ENCODE assay signal across 8 cellular contexts in genomic region chr20:41172296-41173140, GRCh38. TPM values are rescaled to one million over a fixed set of nuclear protein-coding genes. Genes with fewer than 3 reads are reported as not detected.
A peak's percentile ranks its signal among the peaks of the same experiment; 100 is the strongest.
DNase-seq lines count a peak whose midpoint lies in the region; ATAC-seq, FAIRE-seq and TF ChIP-seq lines count a peak whose summit lies in the region.

No MANE protein-coding gene starts in this region.

- no peaks in the 10 kb centered on the region for H3K79me2 ChIP-seq in K562 (ENCODE audit: control insufficient read depth, insufficient read depth, low read length)
- no peaks in the 10 kb centered on the region for H3K79me2 ChIP-seq in HepG2 (ENCODE audit: insufficient read depth, low read length)

- no peak overlapping the region for H2AFZ ChIP-seq in K562 (ENCODE audit: low read depth, low read length)
- no peak overlapping the region for H2AFZ ChIP-seq in HepG2 (ENCODE audit: low read length)

- CTCF ChIA-PET in K562 (lab: Yijun Ruan, JAX; ENCODE audit: low intra/inter-chr PET ratio), result interaction anchor here (0.6 to 3.0 kb wide), 5 partner anchors 55 to 167 kb away, joined by 3 to 50 read pairs (median 3); partner anchors contain the start of gene LPIN3
- CTCF ChIA-PET in HepG2 (lab: Yijun Ruan, JAX; ENCODE audit: low intra/inter-chr PET ratio, low total read pairs), result interaction anchor here (1.4 to 3.4 kb wide), 3 partner anchors 37 to 167 kb away, joined by 13 to 76 read pairs (median 13); partner anchors contain the start of gene LPIN3

- H3K9me3 ChIP-seq in Peyer's patch (no peaks in the 10 kb centered on the region), K562 (replicated peaks; ENCODE audit: control insufficient read depth, insufficient read depth, low read depth, low read length) (no peaks in the 10 kb centered on the region), HepG2 (ENCODE audit: low read length) (no peaks in the 10 kb centered on the region)

- in situ Hi-C loops in K562 (cut with MboI) (no loop called here), HepG2 (cut with HindIII; ENCODE audit: extremely low pct_ligation_motif_present, low pct_unique_long_range_greater_than_20kb) (loop anchor here (5.0 kb wide), 1 partner anchor 170 kb away; the partner anchor contains the start of gene LPIN3)

- TF ChIP-seq POLR2A in Peyer's patch (IDR thresholded peaks at IDR 0.05), result no peak
- TF ChIP-seq POLR2A in K562 (conservative IDR thresholded peaks at IDR 0.05), result no peak
- TF ChIP-seq POLR2A in HepG2 (IDR thresholded peaks at IDR 0.05; ENCODE audit: insufficient read depth in 1 of 2, low read depth in 2 of 2, low read length in 2 of 2), result no peak; a peak in 1 of 4 replicates

- BruUV-seq in K562 (replicated peaks; lab: Mats Ljungman, UMichigan) (no TSS peak), HepG2 (replicated peaks; lab: Mats Ljungman, UMichigan) (no TSS peak)

- no peak for FAIRE-seq in K562 (lab: Jason Lieb, UNC)
- no peak for FAIRE-seq in HepG2 (lab: Jason Lieb, UNC)

- TF ChIP-seq EP300 in K562 (IDR thresholded peaks at IDR 0.05; ENCODE audit: low read length) (no peak), HepG2 (IDR thresholded peaks at IDR 0.05; ENCODE audit: low read depth in 2 of 2, low read length in 2 of 2) (no peak), HepG2 (CRISPR knock-in tag; IDR thresholded peaks at IDR 0.05; ENCODE audit: borderline replicate concordance) (no peak)

- peaks cover 0 to 78% (median 0%) of the 10 kb centered on the region in 3 donors for H3K36me3 ChIP-seq in Peyer's patch
- peaks cover 83% of the 10 kb centered on the region; the same call in 2 of the 3 replicates for H3K36me3 ChIP-seq in K562 (ENCODE audit: control insufficient read depth, insufficient read depth, low read length)
- peaks cover 56 to 86% of the 10 kb centered on the region in 2 experiments for H3K36me3 ChIP-seq in HepG2 (replicated peaks in 1 of 2; ENCODE audit: control insufficient read depth in 1 of 2, insufficient read depth in 2 of 2, low read length in 2 of 2)

- POLR2A ChIA-PET in K562 (lab: Yijun Ruan, JAX), result interaction anchor here (0.6 to 0.8 kb wide), 5 partner anchors 59 to 281 kb away, joined by 3 to 4 read pairs (median 3); no protein-coding TSS in a partner anchor
- POLR2A ChIA-PET in HepG2 (lab: Yijun Ruan, JAX), result interaction anchor here (1.6 kb wide), 1 partner anchor 168 kb away, joined by 12 read pairs; the partner anchor contains the start of gene LPIN3

- H3K9me1 ChIP-seq in K562 (ENCODE audit: control insufficient read depth, insufficient read depth, low read length), result no peaks in the 10 kb centered on the region

- TF ChIP-seq CTCF in Peyer's patch (IDR thresholded peaks at IDR 0.05) (no peak), K562 (IDR thresholded peaks at IDR 0.05 in 2 of 3, conservative IDR thresholded peaks at IDR 0.05 in 1 of 3; ENCODE audit: insufficient read depth in 2 of 3, low read depth in 1 of 3, low read length in 3 of 3) (no peak), HepG2 (CRISPR knock-in tag; IDR thresholded peaks at IDR 0.05) (0 out of 2 replicates have a peak, but pooled peaks have one; percentile 3)

- intact Hi-C loops in K562 (cut with micrococcal nuclease) (loop anchor here (1.0 kb wide), 2 partner anchors 60 to 168 kb away; partner anchors contain the start of gene LPIN3), HepG2 (cut with micrococcal nuclease; ENCODE audit: unreplicated experiment) (loop anchor here (1.0 to 2.0 kb wide), 4 partner anchors 36 to 239 kb away; partner anchors contain the start of genes LPIN3 and PLCG1)

- H3K4me2 ChIP-seq in K562 (ENCODE audit: insufficient read depth, low read length) (no peak overlapping the region), HepG2 (ENCODE audit: low read depth, low read length) (no peak overlapping the region)

- ATAC-seq in K562 (peak; percentile 50), HepG2 (peak; percentile 24), GM18873 (IDR thresholded peaks at IDR 0.05; ENCODE audit: low FRiP score, unreplicated experiment) (no peak), GM18868 (IDR thresholded peaks at IDR 0.05; ENCODE audit: unreplicated experiment) (no peak)

- DNase-seq in Peyer's patch, result peak in 2 of 3 donors; percentile 46 to 53
- DNase-seq in K562 (ENCODE audit: extremely low read depth in 1 of 4, low spot score in 3 of 4), result no peak
- DNase-seq in HepG2 (ENCODE audit: low spot score), result no peak
- peak in 1 of 49 donors; percentile 33 for DNase-seq in substantia nigra (lab: John Stamatoyannopoulos, UW)
- DNase-seq in inferior parietal cortex (ENCODE audit: extremely low spot score), result no peak
- no peak for DNase-seq in midbrain (lab: John Stamatoyannopoulos, UW)

- H4K20me1 ChIP-seq in K562 (replicated peaks; ENCODE audit: control insufficient read depth, insufficient read depth, low read length), result peaks cover 12% of the 10 kb centered on the region; the same call in 1 of the 2 replicates
- H4K20me1 ChIP-seq in HepG2 (ENCODE audit: insufficient read depth, low read length), result peaks cover 10% of the 10 kb centered on the region; the same call in 1 of the 2 replicates

- TF ChIP-seq RAD21 in K562 (CRISPR knock-in tag; conservative IDR thresholded peaks at IDR 0.05 in 1 of 2, IDR thresholded peaks at IDR 0.05 in 1 of 2) (no peak), HepG2 (CRISPR knock-in tag; IDR thresholded peaks at IDR 0.05) (no peak)

- H3K9ac ChIP-seq in K562 (ENCODE audit: insufficient read depth in 1 of 2, low read depth in 2 of 2, low read length in 2 of 2) (no peak overlapping the region), HepG2 (ENCODE audit: insufficient read depth, low read depth, low read length) (no peak overlapping the region)

- H3K4me3 ChIP-seq in Peyer's patch (no peak overlapping the region), K562 (no peak overlapping the region), HepG2 (replicated peaks in 1 of 3; ENCODE audit: insufficient read depth in 1 of 3, low read depth in 2 of 3, low read length in 3 of 3) (no peak overlapping the region)

- no peaks in the 10 kb centered on the region for H3K27me3 ChIP-seq in Peyer's patch
- H3K27me3 ChIP-seq in K562 (ENCODE audit: control insufficient read depth in 2 of 2, insufficient read depth in 2 of 2, low read length in 2 of 2), result no peaks in the 10 kb centered on the region
- no peaks in the 10 kb centered on the region for H3K27me3 ChIP-seq in HepG2 (ENCODE audit: control insufficient read depth in 1 of 2, insufficient read depth in 2 of 2, low read length in 2 of 2)

- 86% methylated on average over 17 of the region's 18 CpGs for WGBS in K562 (ENCODE audit: insufficient coverage, low coverage, missing lambda C conversion rate)
- WGBS in HepG2 (ENCODE audit: low lambda C conversion rate), result 96% methylated on average over 18 of the region's 18 CpGs

- H3K27ac ChIP-seq in Peyer's patch, result peak overlapping the region; percentile 19 to 75 (median 31)
- H3K27ac ChIP-seq in K562 (ENCODE audit: extremely low read depth, low read depth, low read length), result no peak overlapping the region
- H3K27ac ChIP-seq in HepG2 (ENCODE audit: extremely low read length, insufficient read depth, low read length), result no peak overlapping the region
- peak overlapping the region; percentile 81 for H3K27ac ChIP-seq in substantia nigra (ENCODE audit: low read depth, low read length, poor library complexity, severe bottlenecking)

- H3K4me1 ChIP-seq in Peyer's patch (peaks cover 0 to under 1% (median 0%) of the 10 kb centered on the region in 4 donors), K562 (replicated peaks in 1 of 2; ENCODE audit: control insufficient read depth in 2 of 2, insufficient read depth in 2 of 2, low read length in 2 of 2) (no peaks in the 10 kb centered on the region), HepG2 (ENCODE audit: insufficient read depth, low read length) (no peaks in the 10 kb centered on the region)

RNA-seq across cellular contexts. Expression of gene PLCG1, which starts 35.2 kb away (rescaled TPM):
- total RNA-seq in Peyer's patch, result 100 to 1,000 TPM in 3 of 4 donors, 10 to 100 TPM in 1; 93.0 to 357 (median 191) TPM
- 213 and 380 TPM in 2 replicates for total RNA-seq in K562 (2011; cell fraction: chromatin; rRNA removed; ENCODE audit: low replicate concordance)
- total RNA-seq in K562 (2011; cell fraction: nucleolus; rRNA removed), result 184 and 191 TPM in 2 replicates
- total RNA-seq in K562 (2011; cell fraction: nucleoplasm; rRNA removed), result 147 and 176 TPM in 2 replicates
- 34.8 and 38.7 TPM in 2 replicates for total RNA-seq in K562 (2014; rRNA removed)
- 15.2 and 23.7 TPM in 2 replicates for total RNA-seq in K562 (2014; rRNA removed; fragmentation: Illumina TruSeq; extraction: Trizol)
- total RNA-seq in K562 (2015; rRNA removed; fragmentation: Illumina TruSeq; extraction: Trizol), result 32.5 and 33.3 TPM in 2 replicates
- 48.2 and 67.0 TPM in 2 replicates for total RNA-seq in K562 (2021)
- polyA plus RNA-seq in K562 (2011; rRNA removed), result 34.9 and 50.1 TPM in 2 replicates
- polyA plus RNA-seq in K562 (2011; cell fraction: cytosol; rRNA removed), result 29.1 and 35.8 TPM in 2 replicates
- polyA plus RNA-seq in K562 (2011; cell fraction: nucleus; rRNA removed), result 231 and 271 TPM in 2 replicates
- 31.2 and 36.7 TPM in 2 replicates for polyA plus RNA-seq in K562 (2012)
- 44.1 and 44.6 TPM in 2 replicates for polyA plus RNA-seq in K562 (2014; fragmentation: Illumina TruSeq; extraction: Trizol)
- 1 to 10 TPM; 1.7 to 2.2 TPM for polyA plus RNA-seq in K562 (2014; fragmentation: Nextera tagmentation; extraction: Ambion mirVana)
- polyA plus RNA-seq in K562 (2014; rRNA removed), result 41.4 and 52.9 TPM in 2 replicates
- 32.4 and 38.5 TPM in 2 replicates for polyA minus RNA-seq in K562 (2011; rRNA and poly(A)+ RNA removed)
- 38.3 and 50.8 TPM in 2 replicates for polyA minus RNA-seq in K562 (2011; cell fraction: cytosol; rRNA and poly(A)+ RNA removed)
- polyA minus RNA-seq in K562 (2011; cell fraction: nucleus; rRNA and poly(A)+ RNA removed), result 61.9 and 82.2 TPM in 2 replicates
- 53.1 and 85.3 TPM in 2 replicates for total RNA-seq in HepG2 (2016; rRNA removed; fragmentation: Illumina TruSeq; extraction: Trizol)
- total RNA-seq in HepG2 (2016; cell fraction: cytosol; rRNA removed; fragmentation: Illumina TruSeq; extraction: Trizol; ENCODE audit: low read depth), result 8.3 and 10.2 TPM in 2 replicates
- total RNA-seq in HepG2 (2016; cell fraction: insoluble cytoplasmic fraction; rRNA removed; fragmentation: Illumina TruSeq; extraction: Trizol), result 43.2 and 85.3 TPM in 2 replicates
- total RNA-seq in HepG2 (2016; cell fraction: membrane; rRNA removed; fragmentation: Illumina TruSeq; extraction: Trizol), result 23.6 and 25.9 TPM in 2 replicates
- 119 and 141 TPM in 2 replicates for total RNA-seq in HepG2 (2016; cell fraction: nucleus; rRNA removed; fragmentation: Illumina TruSeq; extraction: Trizol)
- 158 and 207 TPM in 2 replicates for polyA plus RNA-seq in HepG2 (2011; rRNA removed)
- 50.7 and 54.7 TPM in 2 replicates for polyA plus RNA-seq in HepG2 (2011; cell fraction: cytosol; rRNA removed)
- polyA plus RNA-seq in HepG2 (2011; cell fraction: nucleus; rRNA removed), result 1,608 and 1,708 TPM in 2 replicates
- 152 and 164 TPM in 2 replicates for polyA plus RNA-seq in HepG2 (2012)
- 3.6 and 4.0 TPM in 2 replicates for polyA plus RNA-seq in HepG2 (2016; cell fraction: cytosol; fragmentation: Illumina TruSeq; extraction: Trizol; ENCODE audit: low read depth)
- 54.2 and 61.1 TPM in 2 replicates for polyA plus RNA-seq in HepG2 (2016; cell fraction: insoluble cytoplasmic fraction; fragmentation: Illumina TruSeq; extraction: Trizol; ENCODE audit: low read depth)
- polyA plus RNA-seq in HepG2 (2016; cell fraction: membrane; fragmentation: Illumina TruSeq; extraction: Trizol; ENCODE audit: low read depth), result 12.4 and 12.5 TPM in 2 replicates
- polyA plus RNA-seq in HepG2 (2016; cell fraction: nucleus; fragmentation: Illumina TruSeq; extraction: Trizol; ENCODE audit: insufficient read depth, low read depth), result 371 and 407 TPM in 2 replicates
- polyA minus RNA-seq in HepG2 (2011; rRNA and poly(A)+ RNA removed; ENCODE audit: low replicate concordance), result 74.2 and 219 TPM in 2 replicates
- 77.9 and 95.1 TPM in 2 replicates for polyA minus RNA-seq in HepG2 (2011; cell fraction: cytosol; rRNA and poly(A)+ RNA removed)
- 286 and 292 TPM in 2 replicates for polyA minus RNA-seq in HepG2 (2011; cell fraction: nucleus; rRNA and poly(A)+ RNA removed)

Comparison
In these comparisons a context has a peak if more than half of its experiments do, and no peak if none do; other contexts are left out.
1. DNase-seq: peak in Peyer's patch (2 of 3); none in K562 (0 of 4), HepG2 (single experiment), inferior parietal cortex (single experiment) and midbrain (single experiment).
2. H3K27ac ChIP-seq: peak in Peyer's patch (4 of 4) and substantia nigra (single experiment); none in K562 (single experiment) and HepG2 (single experiment).
3. ATAC-seq: peak in K562 (single experiment) and HepG2 (single experiment); none in GM18873 (single experiment) and GM18868 (single experiment).